21 cellular contexts compared by ENCODE assay signal in genomic region chr6:131789219-131789618, GRCh38. TPM values are rescaled to one million over a fixed set of nuclear protein-coding genes. Genes with fewer than 3 reads are reported as not detected.
DNase-seq lines count a peak whose midpoint lies in the region; ATAC-seq and TF ChIP-seq lines count a peak whose summit lies in the region.
"Had no signal": no experiment of that assay in that cellular context is flagged by ENCODE, and none has a peak within 500 bp of the region (broad histone marks: within the 10 kb centered on the region; RNA-seq: fewer than 3 reads in every experiment).

No MANE protein-coding gene starts in this region.

- H3K36me3 ChIP-seq in right lobe of liver = no peaks in the 10 kb centered on the region
- H3K36me3 ChIP-seq: MG63, neutrophil, right atrium auricular region had no signal

- TF ChIP-seq CTCF in right lobe of liver (IDR thresholded peaks at IDR 0.05) = no peak

- no peak for TF ChIP-seq POLR2A in right lobe of liver (IDR thresholded peaks at IDR 0.05)

- H3K4me1 Mint-ChIP-seq in activated T-cell treated with anti-CD3 and anti-CD28 coated beads, Interleukin-2, amount 50 U/mL, for 72 hours (ENCODE audit: low read depth) = peaks cover 24% of the 10 kb centered on the region
- H3K4me1 Mint-ChIP-seq in activated naive CD8-positive, alpha-beta T cell treated with anti-CD3 and anti-CD28 coated beads, Interleukin-2, amount 50 U/mL, for 24 hours = peaks cover 33% of the 10 kb centered on the region
- peaks cover 44% of the 10 kb centered on the region for H3K4me1 Mint-ChIP-seq in stimulated activated naive CD8-positive, alpha-beta T cell treated with anti-CD3 and anti-CD28 coated beads, Interleukin-15, Interleukin-2, amounts not matched to agents 100 ng/mL and 50 ng/mL, for 24 hours (ENCODE audit: low read depth)
- H3K4me1 Mint-ChIP-seq: activated naive CD4-positive, alpha-beta T cell treated with anti-CD3 and anti-CD28 coated beads, Interleukin-2, amount 10 ng/mL, durations not matched to agents 7 days and 5 days had no signal

- H3K27ac ChIP-seq in right lobe of liver = no peak overlapping the region
- H3K27ac ChIP-seq: neutrophil, right atrium auricular region had no signal

- H3K27me3 Mint-ChIP-seq in activated T-cell treated with anti-CD3 and anti-CD28 coated beads, Interleukin-2, amount 50 U/mL, for 72 hours (ENCODE audit: low read depth) = peaks cover 10% of the 10 kb centered on the region
- peaks cover 14% of the 10 kb centered on the region for H3K27me3 Mint-ChIP-seq in activated naive CD8-positive, alpha-beta T cell treated with anti-CD3 and anti-CD28 coated beads, Interleukin-2, amount 50 U/mL, for 24 hours
- peaks cover 8% of the 10 kb centered on the region for H3K27me3 Mint-ChIP-seq in stimulated activated naive CD8-positive, alpha-beta T cell treated with anti-CD3 and anti-CD28 coated beads, Interleukin-15, Interleukin-2, amounts not matched to agents 100 ng/mL and 50 ng/mL, for 24 hours

- DNase-seq in activated T-cell treated with anti-CD3 and anti-CD28 coated beads, Interleukin-2, amount 50 U/mL, for 72 hours = no peak
- no peak for DNase-seq in activated T-cell treated with anti-CD3 and anti-CD28 coated beads, Interleukin-2, amount 50 U/mL, for 1 hour
- DNase-seq in MV-4-11 (lab: John Stamatoyannopoulos, UW) = peak; percentile 95
- no peak for DNase-seq in activated naive CD8-positive, alpha-beta T cell treated with anti-CD3 and anti-CD28 coated beads, Interleukin-2, amount 50 U/mL, for 24 hours
- no peak for DNase-seq in cerebellar cortex (ENCODE audit: low spot score)
- DNase-seq in SHP77 treated with DMSO at 0.1 percent for 48 hours (lab: John Stamatoyannopoulos, UW) = no peak
- no peak for DNase-seq in right lobe of liver
- DNase-seq: activated CD4-positive, CD25-positive, alpha-beta regulatory T cell; activated CD8-positive, alpha-beta memory T cell treated with anti-CD3 and anti-CD28 coated beads, Interleukin-2, amount 50 U/mL, for 4 hours; activated naive CD4-positive, alpha-beta T cell treated with anti-CD3 and anti-CD28 coated beads, Interleukin-2, amount 10 ng/mL, durations not matched to agents 7 days and 5 days; CD4-positive, alpha-beta T cell; cortex of kidney; DMS153; foreskin melanocyte; MG63; NCI-H1930; NCI-H446 treated with DMSO at 0.1 percent for 48 hours; Right ventricle myocardium superior had no signal

- no peaks in the 10 kb centered on the region for H3K9me3 ChIP-seq in right lobe of liver
- H3K9me3 ChIP-seq: MG63, neutrophil, right atrium auricular region had no signal

- H3K27me3 ChIP-seq in right lobe of liver = no peaks in the 10 kb centered on the region
- H3K27me3 ChIP-seq: MG63, neutrophil, right atrium auricular region had no signal

- H3K4me3 Mint-ChIP-seq in activated T-cell treated with anti-CD3 and anti-CD28 coated beads, Interleukin-2, amount 50 U/mL, for 72 hours = peak overlapping the region in 1 of 2 donors; percentile 66
- H3K4me3 Mint-ChIP-seq in activated naive CD8-positive, alpha-beta T cell treated with anti-CD3 and anti-CD28 coated beads, Interleukin-2, amount 50 U/mL, for 24 hours = peak overlapping the region; percentile 25
- H3K4me3 Mint-ChIP-seq in stimulated activated naive CD8-positive, alpha-beta T cell treated with anti-CD3 and anti-CD28 coated beads, Interleukin-15, Interleukin-2, amounts not matched to agents 100 ng/mL and 50 ng/mL, for 24 hours = no peak overlapping the region
- H3K4me3 Mint-ChIP-seq: activated naive CD4-positive, alpha-beta T cell treated with anti-CD3 and anti-CD28 coated beads, Interleukin-2, amount 10 ng/mL, durations not matched to agents 7 days and 5 days; CD4-positive, alpha-beta T cell had no signal

- H3K9me3 Mint-ChIP-seq in activated T-cell treated with anti-CD3 and anti-CD28 coated beads, Interleukin-2, amount 50 U/mL, for 72 hours = peaks cover 0 to 2% of the 10 kb centered on the region in 2 donors
- no peaks in the 10 kb centered on the region for H3K9me3 Mint-ChIP-seq in activated naive CD8-positive, alpha-beta T cell treated with anti-CD3 and anti-CD28 coated beads, Interleukin-2, amount 50 U/mL, for 24 hours
- no peaks in the 10 kb centered on the region for H3K9me3 Mint-ChIP-seq in stimulated activated naive CD8-positive, alpha-beta T cell treated with anti-CD3 and anti-CD28 coated beads, Interleukin-15, Interleukin-2, amounts not matched to agents 100 ng/mL and 50 ng/mL, for 24 hours
- H3K9me3 Mint-ChIP-seq: activated naive CD4-positive, alpha-beta T cell treated with anti-CD3 and anti-CD28 coated beads, Interleukin-2, amount 10 ng/mL, durations not matched to agents 7 days and 5 days; CD4-positive, alpha-beta T cell had no signal

- ATAC-seq in activated T-cell treated with anti-CD3 and anti-CD28 coated beads, Interleukin-2, amount 50 U/mL, for 72 hours (replicated peaks in 1 of 2) = peak; percentile 83 to 85
- ATAC-seq in activated naive CD8-positive, alpha-beta T cell treated with anti-CD3 and anti-CD28 coated beads, Interleukin-2, amount 50 U/mL, for 24 hours = peak; percentile 86
- ATAC-seq in right lobe of liver = no peak

- no peaks in the 10 kb centered on the region for H3K36me3 Mint-ChIP-seq in activated T-cell treated with anti-CD3 and anti-CD28 coated beads, Interleukin-2, amount 50 U/mL, for 72 hours (ENCODE audit: insufficient read depth in 2 of 2)
- no peaks in the 10 kb centered on the region for H3K36me3 Mint-ChIP-seq in activated naive CD8-positive, alpha-beta T cell treated with anti-CD3 and anti-CD28 coated beads, Interleukin-2, amount 50 U/mL, for 24 hours (ENCODE audit: low read depth)
- H3K36me3 Mint-ChIP-seq in stimulated activated naive CD8-positive, alpha-beta T cell treated with anti-CD3 and anti-CD28 coated beads, Interleukin-15, Interleukin-2, amounts not matched to agents 100 ng/mL and 50 ng/mL, for 24 hours (ENCODE audit: low read depth) = no peaks in the 10 kb centered on the region
- H3K36me3 Mint-ChIP-seq: activated naive CD4-positive, alpha-beta T cell treated with anti-CD3 and anti-CD28 coated beads, Interleukin-2, amount 10 ng/mL, durations not matched to agents 7 days and 5 days had no signal

- no peak overlapping the region for H3K27ac Mint-ChIP-seq in activated T-cell treated with anti-CD3 and anti-CD28 coated beads, Interleukin-2, amount 50 U/mL, for 72 hours
- H3K27ac Mint-ChIP-seq in activated naive CD8-positive, alpha-beta T cell treated with anti-CD3 and anti-CD28 coated beads, Interleukin-2, amount 50 U/mL, for 24 hours = peak overlapping the region; percentile 64
- peak overlapping the region; percentile 77 for H3K27ac Mint-ChIP-seq in stimulated activated naive CD8-positive, alpha-beta T cell treated with anti-CD3 and anti-CD28 coated beads, Interleukin-15, Interleukin-2, amounts not matched to agents 100 ng/mL and 50 ng/mL, for 24 hours
- H3K27ac Mint-ChIP-seq: activated naive CD4-positive, alpha-beta T cell treated with anti-CD3 and anti-CD28 coated beads, Interleukin-2, amount 10 ng/mL, durations not matched to agents 7 days and 5 days; CD4-positive, alpha-beta T cell had no signal

- no peak overlapping the region for H3K4me3 ChIP-seq in right lobe of liver
- H3K4me3 ChIP-seq: MG63, right atrium auricular region had no signal

- WGBS in right lobe of liver (ENCODE audit: insufficient coverage, low coverage, low lambda C conversion rate, missing lambda C conversion rate) = 16% methylated on average over 1 of the region's 1 CpG

- no peaks in the 10 kb centered on the region for H3K4me1 ChIP-seq in right lobe of liver

- intact Hi-C loops in right lobe of liver (cut with DNase I) = loop anchor here in 1 of 2 donors (10.0 kb wide), 1 partner anchor 126 kb away; no protein-coding TSS in a partner anchor

RNA-seq across cellular contexts. Expression of gene ENPP1, which starts 18.6 kb away (rescaled TPM):
- total RNA-seq in activated T-cell treated with anti-CD3 and anti-CD28 coated beads, Interleukin-2, amount 50 U/mL, for 72 hours = 1 to 10 TPM in 1 of 2 donors, under 1 TPM in 1; 0.53 to 1.2 TPM
- total RNA-seq in right lobe of liver = 10 to 100 TPM; 27.5 to 61.6 (median 45.6) TPM

Comparison
In these comparisons a context has a peak if more than half of its experiments do, and no peak if none do; other contexts are left out.
1. ATAC-seq: peak in activated T-cell treated with anti-CD3 and anti-CD28 coated beads, Interleukin-2, amount 50 U/mL, for 72 hours (2 of 2) and activated naive CD8-positive, alpha-beta T cell treated with anti-CD3 and anti-CD28 coated beads, Interleukin-2, amount 50 U/mL, for 24 hours (single experiment); none in right lobe of liver (0 of 4).
2. RNA of gene ENPP1, which starts 18.6 kb away (total RNA-seq): 27.5 to 61.6 TPM in right lobe of liver; 0.53 to 1.2 TPM in activated T-cell treated with anti-CD3 and anti-CD28 coated beads, Interleukin-2, amount 50 U/mL, for 72 hours; every median in the first group is over 10 times any median in the second.